In genomic region chr12:109803678-109804077, GRCh38 we compare ENCODE assay signal across 3 cellular contexts.
A peak's percentile ranks its signal among the peaks of the same experiment; 100 is the strongest.
TF ChIP-seq lines count a peak whose summit lies in the region.

No MANE protein-coding gene starts in this region.

TF ChIP-seq in HEK293, 187 proteins besides CTCF, POLR2A, EP300 and RAD21:
- TF ChIP-seq ZNF654 (tag by site-specific recombination; IDR thresholded peaks at IDR 0.05; ENCODE audit: low read depth) (no peak), HOXA7 (CRISPR knock-in tag; IDR thresholded peaks at IDR 0.05; ENCODE audit: borderline replicate concordance) (no peak), ZNF239 (tag by site-specific recombination; IDR thresholded peaks at IDR 0.05) (peak; percentile 85), ZNF549 (tag by site-specific recombination; IDR thresholded peaks at IDR 0.05) (no peak)

TF ChIP-seq in IMR-90, 13 proteins besides CTCF, POLR2A, EP300 and RAD21:
- TF ChIP-seq MXI1 (IDR thresholded peaks at IDR 0.05; ENCODE audit: borderline replicate concordance, low read depth, low read length) = no peak

TF ChIP-seq in K562, 482 proteins besides CTCF, POLR2A, EP300 and RAD21:
- no peak for TF ChIP-seq RBM25 (IDR thresholded peaks at IDR 0.05; ENCODE audit: low read depth, low read length, severe bottlenecking)
- TF ChIP-seq KAT7 (CRISPR knock-in tag; IDR thresholded peaks at IDR 0.05; ENCODE audit: borderline replicate concordance) = no peak
- peak; percentile 70 for TF ChIP-seq ZNF239 (CRISPR knock-in tag; IDR thresholded peaks at IDR 0.05)
- no peak for TF ChIP-seq RAD51 (IDR thresholded peaks at IDR 0.05; ENCODE audit: borderline replicate concordance, low read depth)
- no peak for TF ChIP-seq ZNF277 (CRISPR knock-in tag; IDR thresholded peaks at IDR 0.05; ENCODE audit: borderline replicate concordance)
- TF ChIP-seq, protein P1, sequence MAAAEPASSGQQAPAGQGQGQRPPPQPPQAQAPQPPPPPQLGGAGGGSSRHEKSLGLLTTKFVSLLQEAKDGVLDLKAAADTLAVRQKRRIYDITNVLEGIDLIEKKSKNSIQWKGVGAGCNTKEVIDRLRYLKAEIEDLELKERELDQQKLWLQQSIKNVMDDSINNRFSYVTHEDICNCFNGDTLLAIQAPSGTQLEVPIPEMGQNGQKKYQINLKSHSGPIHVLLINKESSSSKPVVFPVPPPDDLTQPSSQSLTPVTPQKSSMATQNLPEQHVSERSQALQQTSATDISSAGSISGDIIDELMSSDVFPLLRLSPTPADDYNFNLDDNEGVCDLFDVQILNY (CRISPR knock-in tag; IDR thresholded peaks at IDR 0.05) = no peak
- TF ChIP-seq, protein P2, sequence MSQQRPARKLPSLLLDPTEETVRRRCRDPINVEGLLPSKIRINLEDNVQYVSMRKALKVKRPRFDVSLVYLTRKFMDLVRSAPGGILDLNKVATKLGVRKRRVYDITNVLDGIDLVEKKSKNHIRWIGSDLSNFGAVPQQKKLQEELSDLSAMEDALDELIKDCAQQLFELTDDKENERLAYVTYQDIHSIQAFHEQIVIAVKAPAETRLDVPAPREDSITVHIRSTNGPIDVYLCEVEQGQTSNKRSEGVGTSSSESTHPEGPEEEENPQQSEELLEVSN (IDR thresholded peaks at IDR 0.05; ENCODE audit: borderline replicate concordance in 1 of 2, extremely low read depth in 1 of 2, insufficient read depth in 1 of 2, insufficient read length in 1 of 2, low read depth in 1 of 2, low read length in 1 of 2, poor library complexity in 1 of 2, severe bottlenecking in 1 of 2) = no peak
- TF ChIP-seq ZNF695 (CRISPR knock-in tag; IDR thresholded peaks at IDR 0.05) = no peak
